ENCODE assay signal across 11 cellular contexts in genomic region chr7:17912050-17912449, GRCh38. TPM values are rescaled to one million over a fixed set of nuclear protein-coding genes. Genes with fewer than 3 reads are reported as not detected.
DNase-seq lines count a peak whose midpoint lies in the region; ATAC-seq and TF ChIP-seq lines count a peak whose summit lies in the region.
"Had no signal": no experiment of that assay in that cellular context is flagged by ENCODE, and none has a peak within 500 bp of the region (broad histone marks: within the 10 kb centered on the region; RNA-seq: fewer than 3 reads in every experiment).

No MANE protein-coding gene starts in this region.

- POLR2A ChIA-PET in WTC11 (lab: Charles Lee): no interaction called here

- in situ Hi-C loops in GM13977 (cut with MboI; ENCODE audit: low pct_unique_long_range_greater_than_20kb, low sequenced_read_pairs, unreplicated experiment): no loop called here

- H3K4me3 Mint-ChIP-seq in WTC11: no peak overlapping the region
- H3K4me3 Mint-ChIP-seq in activated T-helper 17 cell treated with anti-CD3 and anti-CD28 coated beads, Interleukin-2, amount 50 U/mL, for 72 hours: no peak overlapping the region
- H3K4me3 Mint-ChIP-seq: B cell; CD8-positive, alpha-beta T cell had no signal

- CTCF ChIA-PET in WTC11 (lab: Charles Lee): interaction anchor here (0.8 kb wide), 1 partner anchor 105 kb away, joined by 5 read pairs; no protein-coding TSS in a partner anchor

- peaks cover 8% of the 10 kb centered on the region for H3K4me1 ChIP-seq in right cardiac atrium (ENCODE audit: control insufficient read depth, insufficient read depth, low read length)

- H3K4me3 ChIP-seq in right cardiac atrium (ENCODE audit: low read length): no peak overlapping the region
- H3K4me3 ChIP-seq: BLaER1 treated with 17β-estradiol and CSF1 and Interleukin-3, amounts not matched to agents 10 nM and 100 nM; HAP-1 had no signal

- peaks cover 27% of the 10 kb centered on the region for H3K4me1 Mint-ChIP-seq in WTC11
- peaks cover 32% of the 10 kb centered on the region for H3K4me1 Mint-ChIP-seq in activated T-helper 17 cell treated with anti-CD3 and anti-CD28 coated beads, Interleukin-2, amount 50 U/mL, for 72 hours

- no peaks in the 10 kb centered on the region for H3K9me3 ChIP-seq in right cardiac atrium (ENCODE audit: control insufficient read depth, low read length)

- DNase-seq in left ventricle myocardium superior (no peak), right cardiac atrium (no peak), WTC11 (ENCODE audit: low spot score) (no peak), kidney tubule cell (ENCODE audit: low spot score) (peak; percentile 9), GM13977 (ENCODE audit: low spot score) (no peak), COR-L47 (lab: John Stamatoyannopoulos, UW) (no peak)
- DNase-seq: CD8-positive, alpha-beta T cell had no signal

- H3K27me3 Mint-ChIP-seq in WTC11 (ENCODE audit: low read depth): no peaks in the 10 kb centered on the region
- H3K27me3 Mint-ChIP-seq in activated T-helper 17 cell treated with anti-CD3 and anti-CD28 coated beads, Interleukin-2, amount 50 U/mL, for 72 hours: no peaks in the 10 kb centered on the region
- H3K27me3 Mint-ChIP-seq: B cell had no signal

- no peaks in the 10 kb centered on the region for H3K27me3 ChIP-seq in right cardiac atrium (ENCODE audit: control insufficient read depth, insufficient read depth)
- H3K27me3 ChIP-seq: BLaER1 treated with 17β-estradiol and CSF1 and Interleukin-3, amounts not matched to agents 10 nM and 100 nM had no signal

- 46% methylated on average over 1 of the region's 1 CpG for WGBS in right cardiac atrium

- ATAC-seq in left ventricle myocardium superior: peak; percentile 13
- no peak for ATAC-seq in right cardiac atrium
- ATAC-seq in WTC11: no peak
- no peak for ATAC-seq in activated T-helper 17 cell treated with anti-CD3 and anti-CD28 coated beads, Interleukin-2, amount 50 U/mL, for 72 hours (replicated peaks)
- ATAC-seq: CD8-positive, alpha-beta T cell had no signal

- H3K36me3 Mint-ChIP-seq in WTC11: peaks cover 7% of the 10 kb centered on the region; the same call in 1 of the 2 replicates
- H3K36me3 Mint-ChIP-seq in activated T-helper 17 cell treated with anti-CD3 and anti-CD28 coated beads, Interleukin-2, amount 50 U/mL, for 72 hours (ENCODE audit: low read depth): peaks cover 10% of the 10 kb centered on the region

- H3K27ac ChIP-seq in right cardiac atrium (ENCODE audit: low read length): no peak overlapping the region
- H3K27ac ChIP-seq: BLaER1 treated with 17β-estradiol and CSF1 and Interleukin-3, amounts not matched to agents 10 nM and 100 nM had no signal

- H3K9me3 Mint-ChIP-seq in WTC11: peaks cover 14% of the 10 kb centered on the region
- peaks cover 5% of the 10 kb centered on the region for H3K9me3 Mint-ChIP-seq in activated T-helper 17 cell treated with anti-CD3 and anti-CD28 coated beads, Interleukin-2, amount 50 U/mL, for 72 hours

- TF ChIP-seq CTCF in WTC11 (IDR thresholded peaks at IDR 0.05) (no peak), GM13977 (IDR thresholded peaks at IDR 0.05; ENCODE audit: extremely low read depth, insufficient read depth, missing control alignments) (no peak)

- peak overlapping the region; percentile 32; the same call in 1 of the 2 replicates for H3K27ac Mint-ChIP-seq in WTC11
- H3K27ac Mint-ChIP-seq in activated T-helper 17 cell treated with anti-CD3 and anti-CD28 coated beads, Interleukin-2, amount 50 U/mL, for 72 hours: no peak overlapping the region
- H3K27ac Mint-ChIP-seq: B cell; CD8-positive, alpha-beta T cell had no signal

- intact Hi-C loops in left ventricle myocardium superior (cut with micrococcal nuclease): no loop called here
- intact Hi-C loops in right cardiac atrium (cut with DNase I): no loop called here

TF ChIP-seq in WTC11, 78 proteins besides CTCF, POLR2A, EP300 and RAD21 (continues in another document):
- TF ChIP-seq ZNF232 (CRISPR knock-in tag; IDR thresholded peaks at IDR 0.05) (no peak), TEAD1 (CRISPR knock-in tag; IDR thresholded peaks at IDR 0.05) (no peak), ZMAT4 (CRISPR knock-in tag; IDR thresholded peaks at IDR 0.05) (no peak), PRRX2 (CRISPR knock-in tag; IDR thresholded peaks at IDR 0.05) (no peak), ARID4B (CRISPR knock-in tag; IDR thresholded peaks at IDR 0.05; ENCODE audit: borderline replicate concordance) (no peak), ESRRA (CRISPR knock-in tag; IDR thresholded peaks at IDR 0.05; ENCODE audit: borderline replicate concordance) (no peak), USF2 (CRISPR knock-in tag; IDR thresholded peaks at IDR 0.05) (no peak), ZNF317 (CRISPR knock-in tag; IDR thresholded peaks at IDR 0.05; ENCODE audit: borderline replicate concordance, low read depth) (no peak), FOXP1 (CRISPR knock-in tag; IDR thresholded peaks at IDR 0.05; ENCODE audit: borderline replicate concordance) (no peak), JAZF1 (CRISPR knock-in tag; IDR thresholded peaks at IDR 0.05) (no peak)
- TF ChIP-seq, protein P1, sequence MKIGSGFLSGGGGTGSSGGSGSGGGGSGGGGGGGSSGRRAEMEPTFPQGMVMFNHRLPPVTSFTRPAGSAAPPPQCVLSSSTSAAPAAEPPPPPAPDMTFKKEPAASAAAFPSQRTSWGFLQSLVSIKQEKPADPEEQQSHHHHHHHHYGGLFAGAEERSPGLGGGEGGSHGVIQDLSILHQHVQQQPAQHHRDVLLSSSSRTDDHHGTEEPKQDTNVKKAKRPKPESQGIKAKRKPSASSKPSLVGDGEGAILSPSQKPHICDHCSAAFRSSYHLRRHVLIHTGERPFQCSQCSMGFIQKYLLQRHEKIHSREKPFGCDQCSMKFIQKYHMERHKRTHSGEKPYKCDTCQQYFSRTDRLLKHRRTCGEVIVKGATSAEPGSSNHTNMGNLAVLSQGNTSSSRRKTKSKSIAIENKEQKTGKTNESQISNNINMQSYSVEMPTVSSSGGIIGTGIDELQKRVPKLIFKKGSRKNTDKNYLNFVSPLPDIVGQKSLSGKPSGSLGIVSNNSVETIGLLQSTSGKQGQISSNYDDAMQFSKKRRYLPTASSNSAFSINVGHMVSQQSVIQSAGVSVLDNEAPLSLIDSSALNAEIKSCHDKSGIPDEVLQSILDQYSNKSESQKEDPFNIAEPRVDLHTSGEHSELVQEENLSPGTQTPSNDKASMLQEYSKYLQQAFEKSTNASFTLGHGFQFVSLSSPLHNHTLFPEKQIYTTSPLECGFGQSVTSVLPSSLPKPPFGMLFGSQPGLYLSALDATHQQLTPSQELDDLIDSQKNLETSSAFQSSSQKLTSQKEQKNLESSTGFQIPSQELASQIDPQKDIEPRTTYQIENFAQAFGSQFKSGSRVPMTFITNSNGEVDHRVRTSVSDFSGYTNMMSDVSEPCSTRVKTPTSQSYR (CRISPR knock-in tag; IDR thresholded peaks at IDR 0.05): no peak
- TF ChIP-seq, protein P2, sequence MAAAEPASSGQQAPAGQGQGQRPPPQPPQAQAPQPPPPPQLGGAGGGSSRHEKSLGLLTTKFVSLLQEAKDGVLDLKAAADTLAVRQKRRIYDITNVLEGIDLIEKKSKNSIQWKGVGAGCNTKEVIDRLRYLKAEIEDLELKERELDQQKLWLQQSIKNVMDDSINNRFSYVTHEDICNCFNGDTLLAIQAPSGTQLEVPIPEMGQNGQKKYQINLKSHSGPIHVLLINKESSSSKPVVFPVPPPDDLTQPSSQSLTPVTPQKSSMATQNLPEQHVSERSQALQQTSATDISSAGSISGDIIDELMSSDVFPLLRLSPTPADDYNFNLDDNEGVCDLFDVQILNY (CRISPR knock-in tag; IDR thresholded peaks at IDR 0.05): no peak

RNA-seq across cellular contexts. Expression of gene SNX13, which starts 28.2 kb away (rescaled TPM):
- 62.6 TPM for total RNA-seq in left ventricle myocardium superior
- total RNA-seq in right cardiac atrium: 10 to 100 TPM; 41.9 to 50.8 (median 47.9) TPM
- polyA plus RNA-seq in right cardiac atrium: 11.4 TPM
- total RNA-seq in WTC11 (2021): 27.5 to 30.0 TPM (median 29.3 TPM) in 3 replicates
- 10 to 100 TPM; 20.6 to 23.5 TPM for total RNA-seq in activated T-helper 17 cell treated with anti-CD3 and anti-CD28 coated beads, Interleukin-2, amount 50 U/mL, for 72 hours
